2 cellular contexts compared by ENCODE assay signal in genomic region chr9:130769004-130769403, GRCh38.
TF ChIP-seq lines count a peak whose summit lies in the region.

No MANE protein-coding gene starts in this region.

TF ChIP-seq in IMR-90, 13 proteins besides CTCF, POLR2A, EP300 and RAD21:
- no peak for TF ChIP-seq FOS (IDR thresholded peaks at IDR 0.05; ENCODE audit: low read depth, low read length)
- no peak for TF ChIP-seq MAZ (IDR thresholded peaks at IDR 0.05; ENCODE audit: borderline replicate concordance, low read depth, low read length)
- TF ChIP-seq MXI1 (IDR thresholded peaks at IDR 0.05; ENCODE audit: borderline replicate concordance, low read depth, low read length) = no peak
- TF ChIP-seq CEBPB (IDR thresholded peaks at IDR 0.05; ENCODE audit: low read depth, low read length) = no peak
- TF ChIP-seq, protein P1, sequence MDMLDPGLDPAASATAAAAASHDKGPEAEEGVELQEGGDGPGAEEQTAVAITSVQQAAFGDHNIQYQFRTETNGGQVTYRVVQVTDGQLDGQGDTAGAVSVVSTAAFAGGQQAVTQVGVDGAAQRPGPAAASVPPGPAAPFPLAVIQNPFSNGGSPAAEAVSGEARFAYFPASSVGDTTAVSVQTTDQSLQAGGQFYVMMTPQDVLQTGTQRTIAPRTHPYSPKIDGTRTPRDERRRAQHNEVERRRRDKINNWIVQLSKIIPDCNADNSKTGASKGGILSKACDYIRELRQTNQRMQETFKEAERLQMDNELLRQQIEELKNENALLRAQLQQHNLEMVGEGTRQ (IDR thresholded peaks at IDR 0.05; ENCODE audit: low read depth, low read length) = no peak
- no peak for TF ChIP-seq NFE2L2 (IDR thresholded peaks at IDR 0.05; ENCODE audit: low read depth, low read length)
- no peak for TF ChIP-seq RFX5 (IDR thresholded peaks at IDR 0.05; ENCODE audit: low read depth, low read length)
- no peak for TF ChIP-seq SMC3 (IDR thresholded peaks at IDR 0.05; ENCODE audit: low read depth, low read length)
- TF ChIP-seq BHLHE40 (IDR thresholded peaks at IDR 0.05; ENCODE audit: low read depth, low read length) = no peak
- TF ChIP-seq RCOR1 (IDR thresholded peaks at IDR 0.05; ENCODE audit: insufficient replicate concordance, low read length) = no peak
- TF ChIP-seq, protein P2, sequence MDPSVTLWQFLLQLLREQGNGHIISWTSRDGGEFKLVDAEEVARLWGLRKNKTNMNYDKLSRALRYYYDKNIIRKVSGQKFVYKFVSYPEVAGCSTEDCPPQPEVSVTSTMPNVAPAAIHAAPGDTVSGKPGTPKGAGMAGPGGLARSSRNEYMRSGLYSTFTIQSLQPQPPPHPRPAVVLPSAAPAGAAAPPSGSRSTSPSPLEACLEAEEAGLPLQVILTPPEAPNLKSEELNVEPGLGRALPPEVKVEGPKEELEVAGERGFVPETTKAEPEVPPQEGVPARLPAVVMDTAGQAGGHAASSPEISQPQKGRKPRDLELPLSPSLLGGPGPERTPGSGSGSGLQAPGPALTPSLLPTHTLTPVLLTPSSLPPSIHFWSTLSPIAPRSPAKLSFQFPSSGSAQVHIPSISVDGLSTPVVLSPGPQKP (IDR thresholded peaks at IDR 0.05; ENCODE audit: borderline replicate concordance, low read depth, low read length) = no peak
- no peak for TF ChIP-seq CHD1 (IDR thresholded peaks at IDR 0.05; ENCODE audit: low read depth, low read length)

TF ChIP-seq in SK-N-SH, 30 proteins besides CTCF, POLR2A, EP300 and RAD21:
- TF ChIP-seq USF1 (IDR thresholded peaks at IDR 0.05; ENCODE audit: borderline replicate concordance, low read depth) = no peak
- no peak for TF ChIP-seq FOXJ3 (CRISPR knock-in tag; IDR thresholded peaks at IDR 0.05)
- TF ChIP-seq YY1 (IDR thresholded peaks at IDR 0.05; ENCODE audit: low read depth) = no peak
- no peak for TF ChIP-seq ELF1 (IDR thresholded peaks at IDR 0.05)
- TF ChIP-seq NRF1 (IDR thresholded peaks at IDR 0.05; ENCODE audit: low read depth, low read length) = no peak
- no peak for TF ChIP-seq POLR2AphosphoS5 (IDR thresholded peaks at IDR 0.05; ENCODE audit: low read depth, low read length)
- no peak for TF ChIP-seq FOSL2 (IDR thresholded peaks at IDR 0.05; ENCODE audit: borderline replicate concordance, low read depth)
